Comparison of ENCODE assay signal across 22 cellular contexts in the genomic region with DNA sequence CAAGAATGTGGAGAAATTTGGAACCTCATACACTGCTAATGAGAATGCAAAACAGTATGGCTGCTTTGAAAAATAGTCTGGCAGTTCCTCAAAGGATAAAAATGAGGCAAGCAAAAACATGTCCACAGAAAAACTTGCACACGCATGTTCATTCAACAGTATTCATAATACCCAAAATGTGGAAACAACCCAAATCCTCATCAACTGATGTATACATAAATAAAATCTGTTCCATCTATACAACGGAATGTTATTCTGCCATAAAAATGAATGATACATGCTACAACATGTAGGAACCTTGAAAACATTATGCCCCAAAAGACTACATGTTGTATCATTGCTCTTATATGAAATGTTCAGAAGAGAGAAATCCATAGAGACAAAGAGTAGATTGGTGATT. TPM values are rescaled to one million over a fixed set of nuclear protein-coding genes. Genes with fewer than 3 reads are reported as not detected.
DNase-seq lines count a peak whose midpoint lies in the region; ATAC-seq, FAIRE-seq and TF ChIP-seq lines count a peak whose summit lies in the region.
"Had no signal": no experiment of that assay in that cellular context is flagged by ENCODE, and none has a peak within 500 bp of the region (broad histone marks: within the 10 kb centered on the region; RNA-seq: fewer than 3 reads in every experiment).

No MANE protein-coding gene starts in this region.

- H3K36me3 ChIP-seq in mammary epithelial cell (ENCODE audit: insufficient read depth, low read length), result no peaks in the 10 kb centered on the region
- H3K36me3 ChIP-seq in breast epithelium, result no peaks in the 10 kb centered on the region
- H3K36me3 ChIP-seq: BLaER1 treated with 17β-estradiol and CSF1 and Interleukin-3, amounts not matched to agents 10 nM and 100 nM had no signal

- H3K9ac ChIP-seq in mammary epithelial cell (ENCODE audit: insufficient read depth, low read length), result no peak overlapping the region
- H3K9ac ChIP-seq: BLaER1 treated with 17β-estradiol and CSF1 and Interleukin-3, amounts not matched to agents 10 nM and 100 nM had no signal

- no peaks in the 10 kb centered on the region for H4K20me1 ChIP-seq in mammary epithelial cell (ENCODE audit: insufficient read depth, low read length)
- H4K20me1 ChIP-seq: BLaER1 treated with 17β-estradiol and CSF1 and Interleukin-3, amounts not matched to agents 10 nM and 100 nM had no signal

- no peak for TF ChIP-seq CTCF in mammary epithelial cell (conservative IDR thresholded peaks at IDR 0.05 in 1 of 2, IDR thresholded peaks at IDR 0.05 in 1 of 2; ENCODE audit: extremely low read depth in 1 of 2, insufficient read depth in 1 of 2, low read depth in 1 of 2, low read length in 2 of 2)
- no peak for TF ChIP-seq CTCF in breast epithelium (IDR thresholded peaks at IDR 0.05)
- TF ChIP-seq CTCF in A549 (IDR thresholded peaks at IDR 0.05), result no peak
- TF ChIP-seq CTCF in epithelial cell of esophagus (IDR thresholded peaks at IDR 0.05; ENCODE audit: insufficient read depth, low read depth, low read length, missing control alignments), result no peak
- no peak for TF ChIP-seq CTCF in foreskin keratinocyte (conservative IDR thresholded peaks at IDR 0.05)

- H3K27me3 ChIP-seq in mammary epithelial cell (ENCODE audit: insufficient read depth, low read length), result no peaks in the 10 kb centered on the region
- H3K27me3 ChIP-seq in breast epithelium, result no peaks in the 10 kb centered on the region
- no peaks in the 10 kb centered on the region for H3K27me3 ChIP-seq in foreskin keratinocyte
- H3K27me3 ChIP-seq: BLaER1 treated with 17β-estradiol and CSF1 and Interleukin-3, amounts not matched to agents 10 nM and 100 nM had no signal

- no TSS peak for BruUV-seq in mammary epithelial cell (replicated peaks; lab: Mats Ljungman, UMichigan)

- CTCF ChIA-PET in mammary epithelial cell (lab: Charles Lee; ENCODE audit: low non-redundant PET) (no interaction called here), A549 (lab: Yijun Ruan, JAX) (no interaction called here)

- H3K4me1 ChIP-seq in mammary epithelial cell (ENCODE audit: insufficient read depth, low read length), result peaks cover 7% of the 10 kb centered on the region
- no peaks in the 10 kb centered on the region for H3K4me1 ChIP-seq in breast epithelium
- H3K4me1 ChIP-seq in A549, result no peaks in the 10 kb centered on the region
- peaks cover 16% of the 10 kb centered on the region for H3K4me1 ChIP-seq in foreskin keratinocyte
- H3K4me1 ChIP-seq: BLaER1 treated with 17β-estradiol and CSF1 and Interleukin-3, amounts not matched to agents 10 nM and 100 nM; Caco-2 had no signal

- no peak for TF ChIP-seq EP300 in A549 (IDR thresholded peaks at IDR 0.05)

- no peak for TF ChIP-seq RAD21 in A549 (conservative IDR thresholded peaks at IDR 0.05 in 1 of 2, IDR thresholded peaks at IDR 0.05 in 1 of 2)

- POLR2A ChIA-PET in A549 (lab: Yijun Ruan, JAX), result no interaction called here

- 0% methylated on average over 2 of the region's 2 CpGs for WGBS in mammary epithelial cell (ENCODE audit: low coverage, missing lambda C conversion rate)
- 94% methylated on average over 2 of the region's 2 CpGs for WGBS in A549 (ENCODE audit: missing lambda C conversion rate)

- no peak overlapping the region for H3K4me3 ChIP-seq in mammary epithelial cell (replicated peaks in 1 of 3; ENCODE audit: insufficient read depth in 1 of 3, low read depth in 2 of 3, low read length in 3 of 3)
- H3K4me3 ChIP-seq in breast epithelium, result no peak overlapping the region
- no peak overlapping the region for H3K4me3 ChIP-seq in A549
- no peak overlapping the region for H3K4me3 ChIP-seq in epithelial cell of esophagus (ENCODE audit: low read length)
- H3K4me3 ChIP-seq: BLaER1 treated with 17β-estradiol and CSF1 and Interleukin-3, amounts not matched to agents 10 nM and 100 nM had no signal

- FAIRE-seq in A549 (lab: Jason Lieb, UNC), result peak; percentile 13
- FAIRE-seq: D721Med, G401.6, GM12891, GM19239 had no signal

- H2AFZ ChIP-seq in mammary epithelial cell (ENCODE audit: low read depth, low read length), result peak overlapping the region; percentile 40

- intact Hi-C loops in mammary epithelial cell (cut with micrococcal nuclease) (no loop called here), breast epithelium (cut with DNase I; ENCODE audit: low total_unique reads) (no loop called here)

- H3K9me3 ChIP-seq in mammary epithelial cell (replicated peaks; ENCODE audit: insufficient read depth, low read length), result no peaks in the 10 kb centered on the region
- H3K9me3 ChIP-seq in breast epithelium, result peaks cover 0 to 5% of the 10 kb centered on the region in 2 donors
- peaks cover 4% of the 10 kb centered on the region; the same call in 1 of the 3 replicates for H3K9me3 ChIP-seq in A549

- dilution Hi-C loops in mammary epithelial cell (cut with HindIII; ENCODE audit: low sequenced_read_pairs), result no loop called here

- in situ Hi-C loops in mammary epithelial cell (cut with MboI; ENCODE audit: low sequenced_read_pairs in 2 of 2), result no loop called here

- H3K27ac ChIP-seq in mammary epithelial cell (ENCODE audit: insufficient read depth, low read depth, low read length) (no peak overlapping the region), breast epithelium (no peak overlapping the region), A549 (no peak overlapping the region), foreskin keratinocyte (no peak overlapping the region)
- H3K27ac ChIP-seq: 22Rv1; BLaER1 treated with 17β-estradiol and CSF1 and Interleukin-3, amounts not matched to agents 10 nM and 100 nM; C4-2B had no signal

- TF ChIP-seq POLR2A in breast epithelium (IDR thresholded peaks at IDR 0.05) (no peak), A549 (IDR thresholded peaks at IDR 0.05; ENCODE audit: low read length) (no peak)

- peak overlapping the region; percentile 38 for H3K4me2 ChIP-seq in mammary epithelial cell (ENCODE audit: insufficient read depth, low read depth, low read length)
- no peak overlapping the region for H3K4me2 ChIP-seq in A549
- H3K4me2 ChIP-seq: BLaER1 treated with 17β-estradiol and CSF1 and Interleukin-3, amounts not matched to agents 10 nM and 100 nM had no signal

- H3K79me2 ChIP-seq in mammary epithelial cell (ENCODE audit: insufficient read depth, low read length), result no peaks in the 10 kb centered on the region

- ATAC-seq in A549 (no peak), foreskin keratinocyte (peak; percentile 62), HG02759 (IDR thresholded peaks at IDR 0.05; ENCODE audit: unreplicated experiment) (no peak), SK-N-SH treated with all-trans-retinoic acid at 6 μM for 48 hours (no peak)
- ATAC-seq: CD8-positive, alpha-beta T cell had no signal

- DNase-seq in mammary epithelial cell (peak; percentile 60), breast epithelium (ENCODE audit: low spot score in 2 of 2) (no peak), A549 (ENCODE audit: low read depth in 1 of 2, low spot score in 1 of 2) (no peak), epithelial cell of esophagus (ENCODE audit: low read depth) (peak; percentile 69), foreskin keratinocyte (peak; percentile 85 to 93)
- DNase-seq in stimulated activated CD4-positive, alpha-beta T cell treated with anti-CD3 and anti-CD28 coated beads, Interleukin-15, amount 100 ng/mL, for 24 hours, result no peak
- DNase-seq: ACHN; Caco-2; Calu3; CD4-positive, alpha-beta T cell; CD8-positive, alpha-beta T cell; DMS79 treated with DMSO at 0.1 percent for 48 hours; GF-D8 had no signal

TF ChIP-seq in A549, 52 proteins besides CTCF, POLR2A, EP300 and RAD21:
- no peak for TF ChIP-seq CBX8 (IDR thresholded peaks at IDR 0.05)
TF ChIP-seq in A549: peak in this region for 0.

TF ChIP-seq in SK-N-SH treated with all-trans-retinoic acid at 6 μM for 48 hours, 23 proteins besides CTCF, POLR2A, EP300 and RAD21 (continues in another document):
- no peak for TF ChIP-seq ZNF8 (CRISPR knock-in tag; IDR thresholded peaks at IDR 0.05)
- TF ChIP-seq GLIS3 (CRISPR knock-in tag; IDR thresholded peaks at IDR 0.05), result no peak
- no peak for TF ChIP-seq SNAI2 (CRISPR knock-in tag; IDR thresholded peaks at IDR 0.05)
- TF ChIP-seq TOX (CRISPR knock-in tag; IDR thresholded peaks at IDR 0.05; ENCODE audit: borderline replicate concordance), result no peak
- TF ChIP-seq, protein P1, sequence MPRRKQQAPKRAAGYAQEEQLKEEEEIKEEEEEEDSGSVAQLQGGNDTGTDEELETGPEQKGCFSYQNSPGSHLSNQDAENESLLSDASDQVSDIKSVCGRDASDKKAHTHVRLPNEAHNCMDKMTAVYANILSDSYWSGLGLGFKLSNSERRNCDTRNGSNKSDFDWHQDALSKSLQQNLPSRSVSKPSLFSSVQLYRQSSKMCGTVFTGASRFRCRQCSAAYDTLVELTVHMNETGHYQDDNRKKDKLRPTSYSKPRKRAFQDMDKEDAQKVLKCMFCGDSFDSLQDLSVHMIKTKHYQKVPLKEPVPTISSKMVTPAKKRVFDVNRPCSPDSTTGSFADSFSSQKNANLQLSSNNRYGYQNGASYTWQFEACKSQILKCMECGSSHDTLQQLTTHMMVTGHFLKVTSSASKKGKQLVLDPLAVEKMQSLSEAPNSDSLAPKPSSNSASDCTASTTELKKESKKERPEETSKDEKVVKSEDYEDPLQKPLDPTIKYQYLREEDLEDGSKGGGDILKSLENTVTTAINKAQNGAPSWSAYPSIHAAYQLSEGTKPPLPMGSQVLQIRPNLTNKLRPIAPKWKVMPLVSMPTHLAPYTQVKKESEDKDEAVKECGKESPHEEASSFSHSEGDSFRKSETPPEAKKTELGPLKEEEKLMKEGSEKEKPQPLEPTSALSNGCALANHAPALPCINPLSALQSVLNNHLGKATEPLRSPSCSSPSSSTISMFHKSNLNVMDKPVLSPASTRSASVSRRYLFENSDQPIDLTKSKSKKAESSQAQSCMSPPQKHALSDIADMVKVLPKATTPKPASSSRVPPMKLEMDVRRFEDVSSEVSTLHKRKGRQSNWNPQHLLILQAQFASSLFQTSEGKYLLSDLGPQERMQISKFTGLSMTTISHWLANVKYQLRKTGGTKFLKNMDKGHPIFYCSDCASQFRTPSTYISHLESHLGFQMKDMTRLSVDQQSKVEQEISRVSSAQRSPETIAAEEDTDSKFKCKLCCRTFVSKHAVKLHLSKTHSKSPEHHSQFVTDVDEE (CRISPR knock-in tag; IDR thresholded peaks at IDR 0.05), result no peak
- no peak for TF ChIP-seq TCF4 (CRISPR knock-in tag; IDR thresholded peaks at IDR 0.05; ENCODE audit: borderline replicate concordance)
- TF ChIP-seq ZC3H10 (CRISPR knock-in tag; IDR thresholded peaks at IDR 0.05), result no peak
- no peak for TF ChIP-seq ZNF565 (CRISPR knock-in tag; conservative IDR thresholded peaks at IDR 0.05; ENCODE audit: low read depth)
- no peak for TF ChIP-seq RARB (CRISPR knock-in tag; IDR thresholded peaks at IDR 0.05)

RNA-seq across cellular contexts. Expression of a gene that starts 36.4 kb away (rescaled TPM):
- total RNA-seq in mammary epithelial cell (1 to 10 TPM; 1.3 to 8.0 TPM), breast epithelium (100 to 1,000 TPM in 2 of 3 donors, under 1 TPM in 1; 0.32 to 250 (median 105) TPM), foreskin keratinocyte (0.63 and 0.95 TPM in 2 replicates)
- polyA plus RNA-seq in mammary epithelial cell (0.19 TPM), A549 (2011; rRNA removed) (2.1 TPM in 2 replicates), A549 (2017; fragmentation: RNase III; extraction: RNeasy Plus Mini Kit Qiagen cat#74134 plus additional on column Dnase treatment) (2.4 to 3.7 TPM (median 3.2 TPM) in 3 replicates), foreskin keratinocyte (0.30 and 0.43 TPM in 2 replicates)
- polyA minus RNA-seq in mammary epithelial cell, result not detected
- 1.5 and 2.4 TPM in 2 replicates for polyA plus RNA-seq in A549 (2012; cell fraction: cytosol; rRNA removed)
- polyA plus RNA-seq in A549 (2012; cell fraction: nucleus; rRNA removed), result 5.5 and 8.1 TPM in 2 replicates
- 2.1 and 2.3 TPM in 2 replicates for polyA minus RNA-seq in A549 (2011; rRNA and poly(A)+ RNA removed)

Comparison
In these comparisons a context has a peak if more than half of its experiments do, and no peak if none do; other contexts are left out.
1. DNase-seq: peak in mammary epithelial cell (single experiment), epithelial cell of esophagus (single experiment) and foreskin keratinocyte (2 of 2); none in breast epithelium (0 of 2), A549 (0 of 2) and stimulated activated CD4-positive, alpha-beta T cell treated with anti-CD3 and anti-CD28 coated beads, Interleukin-15, amount 100 ng/mL, for 24 hours (single experiment).